28 cellular contexts compared by ENCODE assay signal in genomic region chr7:31856366-31856765, GRCh38.
"Had no signal": no experiment of that assay in that cellular context is flagged by ENCODE, and none has a peak within 500 bp of the region (broad histone marks: within the 10 kb centered on the region; RNA-seq: fewer than 3 reads in every experiment).

No MANE protein-coding gene starts in this region.

- H3K4me1 ChIP-seq: parathyroid adenoma, psoas muscle, right lobe of liver, sigmoid colon, spleen, suprapubic skin, testis, tibial artery, transverse colon, upper lobe of right lung, uterus had no signal

- H3K9me3 ChIP-seq: ovary, psoas muscle, right lobe of liver, sigmoid colon, spleen, suprapubic skin, testis, tibial artery, transverse colon, upper lobe of right lung, uterus had no signal

- DNase-seq: naive thymus-derived CD8-positive, alpha-beta T cell; nephron progenitor cell; occipital lobe; ovary; posterior cingulate gyrus; psoas muscle; right cardiac atrium; right lobe of liver; sigmoid colon; spleen; stimulated activated CD4-positive, alpha-beta T cell treated with anti-CD3 and anti-CD28 coated beads, Interleukin-12 subunit alpha, Interleukin-12 subunit beta, amount 100 ng/mL, for 4 hours; stimulated activated CD4-positive, alpha-beta T cell treated with anti-CD3 and anti-CD28 coated beads, Interleukin-1b, Interleukin-23, amount 100 ng/mL, for 48 hours; stimulated activated CD4-positive, alpha-beta T cell treated with anti-CD3 and anti-CD28 coated beads, Interleukin-4, amount 100 ng/mL, for 1 hour; stimulated activated CD4-positive, alpha-beta T cell treated with anti-CD3 and anti-CD28 coated beads, Interleukin-4, amount 100 ng/mL, for 4 hours; stimulated activated CD8-positive, alpha-beta memory T cell treated with anti-CD3 and anti-CD28 coated beads, Interleukin-4, amount 100 ng/mL, for 48 hours; stimulated activated naive CD4-positive, alpha-beta T cell; stimulated activated naive CD8-positive, alpha-beta T cell treated with anti-CD3 and anti-CD28 coated beads, Interleukin-15, amount 100 ng/mL, for 72 hours; stimulated activated naive CD8-positive, alpha-beta T cell treated with anti-CD3 and anti-CD28 coated beads, Interleukin-15, Interleukin-2, amounts not matched to agents 100 U/mL and 50 U/mL, for 24 hours; testis; tibial artery; transverse colon; upper lobe of right lung; uterus had no signal

- H3K36me3 ChIP-seq: ovary, right lobe of liver, sigmoid colon, spleen, suprapubic skin, tibial artery, transverse colon, upper lobe of right lung, uterus had no signal

- H3K4me3 ChIP-seq: ovary, psoas muscle, right lobe of liver, sigmoid colon, smooth muscle cell, spleen, suprapubic skin, testis, tibial artery, transverse colon, upper lobe of right lung, uterus had no signal

- ATAC-seq: naive thymus-derived CD8-positive, alpha-beta T cell; natural killer cell treated with Interleukin-12 subunit alpha and Interleukin-12 subunit beta and Interleukin-15 and Interleukin-18, amount 100 ng/mL, for 72 hours; psoas muscle; right cardiac atrium; stimulated activated memory B cell treated with anti-CD40 and anti-IgM and Interleukin-4, amounts not matched to agents 10 μg/mL and 1 μg/mL and 100 μg/mL, for 72 hours; stimulated activated naive CD8-positive, alpha-beta T cell treated with anti-CD3 and anti-CD28 coated beads, Interleukin-15, amount 100 ng/mL, for 72 hours; stimulated activated naive CD8-positive, alpha-beta T cell treated with anti-CD3 and anti-CD28 coated beads, Interleukin-15, Interleukin-2, amounts not matched to agents 100 U/mL and 50 U/mL, for 24 hours had no signal

- H3K27me3 ChIP-seq: ovary, right lobe of liver, sigmoid colon, spleen, suprapubic skin, testis, tibial artery, transverse colon, upper lobe of right lung, uterus had no signal

- H3K27ac ChIP-seq: ovary, parathyroid adenoma, psoas muscle, right lobe of liver, sigmoid colon, spleen, suprapubic skin, testis, tibial artery, transverse colon, upper lobe of right lung, uterus had no signal
